Comparison of ENCODE assay signal across 3 cellular contexts in the genomic region with DNA sequence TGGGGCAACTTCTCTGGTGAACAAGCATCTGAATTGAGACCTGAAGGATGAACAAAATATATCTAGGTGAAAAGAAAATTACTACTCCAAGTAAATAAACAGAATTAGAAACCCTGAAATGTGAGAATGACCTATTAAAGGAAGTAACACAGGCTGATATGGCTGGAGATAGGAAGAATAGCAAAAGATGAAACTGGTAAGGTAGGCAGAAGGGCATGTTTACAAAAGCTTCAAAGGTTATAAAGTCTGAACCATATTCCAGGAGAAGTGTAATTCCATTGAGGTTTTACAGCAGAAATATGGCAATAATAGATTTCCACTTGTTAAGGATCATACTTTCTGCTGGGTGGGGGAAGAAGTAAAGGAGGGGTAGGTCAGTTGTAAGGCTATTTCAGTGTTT.
"Had no signal": no experiment of that assay in that cellular context is flagged by ENCODE, and none has a peak within 500 bp of the region (broad histone marks: within the 10 kb centered on the region; RNA-seq: fewer than 3 reads in every experiment).

No MANE protein-coding gene starts in this region.

- ATAC-seq: GM12878 had no signal

- H3K4me3 ChIP-seq: GM12878 had no signal

- DNase-seq: GDM1, GF-D8 had no signal
